Comparison of ENCODE assay signal across 21 cellular contexts in genomic region chr22:37101311-37102063, GRCh38. TPM values are rescaled to one million over a fixed set of nuclear protein-coding genes. Genes with fewer than 3 reads are reported as not detected.
"Had no signal": no experiment of that assay in that cellular context is flagged by ENCODE, and none has a peak within 500 bp of the region (broad histone marks: within the 10 kb centered on the region; RNA-seq: fewer than 3 reads in every experiment).

No MANE protein-coding gene starts in this region.

- H3K36me3 Mint-ChIP-seq: activated naive CD8-positive, alpha-beta T cell treated with anti-CD3 and anti-CD28 coated beads, Interleukin-2, amount 10 ng/mL, durations not matched to agents 7 days and 5 days; naive B cell; WTC11 had no signal

- H3K27ac ChIP-seq: breast epithelium, epithelial cell of prostate, neutrophil had no signal

- H3K4me3 Mint-ChIP-seq: activated CD4-positive, alpha-beta memory T cell treated with anti-CD3 and anti-CD28 coated beads, Interleukin-2, amount 10 ng/mL, durations not matched to agents 7 days and 5 days; activated naive CD8-positive, alpha-beta T cell treated with anti-CD3 and anti-CD28 coated beads, Interleukin-2, amount 10 ng/mL, durations not matched to agents 7 days and 5 days; immature natural killer cell; naive B cell; WTC11 had no signal

- H3K9me3 ChIP-seq: breast epithelium, neutrophil had no signal

- H3K27ac Mint-ChIP-seq: activated CD4-positive, alpha-beta memory T cell treated with anti-CD3 and anti-CD28 coated beads, Interleukin-2, amount 10 ng/mL, durations not matched to agents 7 days and 5 days; WTC11 had no signal

- H3K4me1 ChIP-seq: breast epithelium had no signal

- H3K4me3 ChIP-seq: breast epithelium, lung had no signal

- FAIRE-seq: frontal cortex, TTC549 had no signal

- DNase-seq: activated CD4-positive, alpha-beta T cell treated with anti-CD3 and anti-CD28 coated beads for 4 hours; activated naive CD4-positive, alpha-beta T cell; activated naive CD8-positive, alpha-beta T cell treated with anti-CD3 and anti-CD28 coated beads, Interleukin-2, amount 10 ng/mL, durations not matched to agents 7 days and 5 days; cerebellar nuclear complex; dermis blood vessel endothelial cell; head of caudate nucleus; immature natural killer cell; midbrain; naive B cell; retina; stimulated activated naive CD4-positive, alpha-beta T cell treated with Interleukin-2 at 50 U/mL for 16 hours; trophoblast cell had no signal

- ATAC-seq: WTC11 had no signal

- H3K36me3 ChIP-seq: breast epithelium, neutrophil had no signal

- H3K27me3 Mint-ChIP-seq: activated CD4-positive, alpha-beta memory T cell treated with anti-CD3 and anti-CD28 coated beads, Interleukin-2, amount 10 ng/mL, durations not matched to agents 7 days and 5 days had no signal

- H3K9me3 Mint-ChIP-seq: activated CD4-positive, alpha-beta memory T cell treated with anti-CD3 and anti-CD28 coated beads, Interleukin-2, amount 10 ng/mL, durations not matched to agents 7 days and 5 days; activated naive CD8-positive, alpha-beta T cell treated with anti-CD3 and anti-CD28 coated beads, Interleukin-2, amount 10 ng/mL, durations not matched to agents 7 days and 5 days; immature natural killer cell; naive B cell; WTC11 had no signal

RNA-seq across cellular contexts. Expression of gene TMPRSS6, which starts 8.0 kb away (rescaled TPM):
- total RNA-seq: dermis blood vessel endothelial cell, frontal cortex, skeletal muscle tissue had no signal

RNA-seq across cellular contexts. Expression of gene IL2RB, which starts 48.2 kb away (rescaled TPM):
- total RNA-seq: dermis blood vessel endothelial cell, frontal cortex had no signal
